In the genomic region with DNA sequence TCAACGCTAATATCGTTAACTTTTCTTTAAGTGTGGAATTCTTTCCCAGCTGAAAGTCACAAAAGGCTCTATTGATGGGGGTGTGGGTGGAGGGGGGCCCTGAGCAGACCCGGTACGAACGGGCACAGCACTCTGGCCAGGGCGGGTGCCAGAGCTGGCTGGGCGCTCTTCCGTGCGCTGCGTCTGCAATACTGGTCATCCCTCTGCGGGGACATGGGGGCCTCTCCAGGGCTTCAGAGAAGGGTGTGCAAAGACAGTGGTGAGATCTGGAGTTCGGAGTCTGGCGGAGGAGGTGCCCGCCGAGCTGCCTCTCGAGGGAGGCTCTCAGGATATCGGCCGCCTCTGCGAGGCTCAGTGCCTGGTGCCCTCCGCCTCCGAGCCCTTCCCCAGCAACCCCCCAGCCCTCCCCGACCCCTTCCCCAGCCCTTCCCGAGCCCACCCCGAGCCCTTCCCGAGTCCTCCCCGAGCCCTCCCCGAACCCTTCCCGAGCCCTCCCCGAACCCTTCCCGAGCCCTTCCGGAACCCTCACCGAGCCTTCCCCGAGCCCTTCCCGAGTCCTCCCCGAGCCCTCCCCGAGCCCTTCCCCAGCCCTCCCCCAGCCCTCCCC, we compare ENCODE assay signal across 1 cellular context.
TF ChIP-seq lines count a peak whose summit lies in the region.

No MANE protein-coding gene starts in this region.

TF ChIP-seq in HCT116, 20 proteins besides CTCF, POLR2A, EP300 and RAD21 (continued from another document):
- TF ChIP-seq REST (IDR thresholded peaks at IDR 0.05; ENCODE audit: low read depth), result no peak
- TF ChIP-seq YY1 (IDR thresholded peaks at IDR 0.05; ENCODE audit: extremely low read depth, insufficient replicate concordance, low read depth, low read length), result no peak
- no peak for TF ChIP-seq FOSL1 (IDR thresholded peaks at IDR 0.05; ENCODE audit: low read depth)
- TF ChIP-seq CBX3 (IDR thresholded peaks at IDR 0.05; ENCODE audit: low read depth), result no peak
- TF ChIP-seq, protein P1, sequence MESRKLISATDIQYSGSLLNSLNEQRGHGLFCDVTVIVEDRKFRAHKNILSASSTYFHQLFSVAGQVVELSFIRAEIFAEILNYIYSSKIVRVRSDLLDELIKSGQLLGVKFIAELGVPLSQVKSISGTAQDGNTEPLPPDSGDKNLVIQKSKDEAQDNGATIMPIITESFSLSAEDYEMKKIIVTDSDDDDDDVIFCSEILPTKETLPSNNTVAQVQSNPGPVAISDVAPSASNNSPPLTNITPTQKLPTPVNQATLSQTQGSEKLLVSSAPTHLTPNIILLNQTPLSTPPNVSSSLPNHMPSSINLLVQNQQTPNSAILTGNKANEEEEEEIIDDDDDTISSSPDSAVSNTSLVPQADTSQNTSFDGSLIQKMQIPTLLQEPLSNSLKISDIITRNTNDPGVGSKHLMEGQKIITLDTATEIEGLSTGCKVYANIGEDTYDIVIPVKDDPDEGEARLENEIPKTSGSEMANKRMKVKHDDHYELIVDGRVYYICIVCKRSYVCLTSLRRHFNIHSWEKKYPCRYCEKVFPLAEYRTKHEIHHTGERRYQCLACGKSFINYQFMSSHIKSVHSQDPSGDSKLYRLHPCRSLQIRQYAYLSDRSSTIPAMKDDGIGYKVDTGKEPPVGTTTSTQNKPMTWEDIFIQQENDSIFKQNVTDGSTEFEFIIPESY (IDR thresholded peaks at IDR 0.05; ENCODE audit: extremely low read depth, insufficient replicate concordance, low read length), result no peak
- TF ChIP-seq SP1 (IDR thresholded peaks at IDR 0.05; ENCODE audit: low read depth), result no peak
- TF ChIP-seq EZH2phosphoT487 (IDR thresholded peaks at IDR 0.05; ENCODE audit: borderline replicate concordance), result no peak
- no peak for TF ChIP-seq CEBPB (IDR thresholded peaks at IDR 0.05; ENCODE audit: low read depth)
- no peak for TF ChIP-seq ZNF274 (IDR thresholded peaks at IDR 0.05; ENCODE audit: low read depth, low read length)
- TF ChIP-seq ZFX (IDR thresholded peaks at IDR 0.05), result no peak
